In the genomic region with DNA sequence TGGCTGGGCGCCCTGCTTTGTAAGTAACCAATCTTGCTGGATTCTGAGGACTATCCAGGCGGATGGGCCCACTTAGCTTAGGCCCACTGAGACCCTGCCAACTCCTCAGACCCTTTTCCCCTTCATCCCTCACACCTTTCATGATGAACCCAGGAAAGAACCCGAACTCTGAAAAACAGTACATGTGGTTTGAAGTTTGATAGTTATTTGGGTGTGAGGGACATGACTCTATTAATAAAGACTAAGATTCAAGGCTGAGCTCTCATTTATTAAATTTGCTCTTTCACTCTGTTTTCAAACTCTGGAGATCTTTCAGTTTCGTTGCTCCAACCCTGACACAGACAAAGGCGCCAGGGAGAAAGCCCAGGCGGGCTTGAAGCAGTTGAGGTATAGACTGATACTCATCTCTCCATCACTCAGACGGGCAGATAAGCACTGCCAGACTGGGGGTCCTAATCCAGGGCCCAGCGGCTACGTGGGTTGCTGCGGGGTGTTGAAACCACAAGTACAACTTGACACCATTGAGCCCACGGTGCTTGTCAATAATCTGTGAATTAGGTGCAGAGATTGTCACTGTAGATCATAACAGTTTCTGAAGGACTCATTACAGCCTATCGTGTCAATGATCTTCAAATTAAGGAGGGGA, we compare ENCODE assay signal across 1 cellular context.
TF ChIP-seq lines count a peak whose summit lies in the region.

No MANE protein-coding gene starts in this region.

TF ChIP-seq in WTC11, 78 proteins besides CTCF, POLR2A, EP300 and RAD21:
- no peak for TF ChIP-seq TP53 (CRISPR knock-in tag; IDR thresholded peaks at IDR 0.05)
- TF ChIP-seq, protein P1, sequence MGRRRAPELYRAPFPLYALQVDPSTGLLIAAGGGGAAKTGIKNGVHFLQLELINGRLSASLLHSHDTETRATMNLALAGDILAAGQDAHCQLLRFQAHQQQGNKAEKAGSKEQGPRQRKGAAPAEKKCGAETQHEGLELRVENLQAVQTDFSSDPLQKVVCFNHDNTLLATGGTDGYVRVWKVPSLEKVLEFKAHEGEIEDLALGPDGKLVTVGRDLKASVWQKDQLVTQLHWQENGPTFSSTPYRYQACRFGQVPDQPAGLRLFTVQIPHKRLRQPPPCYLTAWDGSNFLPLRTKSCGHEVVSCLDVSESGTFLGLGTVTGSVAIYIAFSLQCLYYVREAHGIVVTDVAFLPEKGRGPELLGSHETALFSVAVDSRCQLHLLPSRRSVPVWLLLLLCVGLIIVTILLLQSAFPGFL (CRISPR knock-in tag; IDR thresholded peaks at IDR 0.05; ENCODE audit: borderline replicate concordance): no peak
TF ChIP-seq in WTC11: peak in this region for 0.
